ENCODE assay signal across 8 cellular contexts in genomic region chr11:122439911-122440782, GRCh38.
DNase-seq lines count a peak whose midpoint lies in the region; ATAC-seq and TF ChIP-seq lines count a peak whose summit lies in the region.

No MANE protein-coding gene starts in this region.

- H3K27me3 Mint-ChIP-seq in effector memory CD8-positive, alpha-beta T cell: peaks cover 9 to 17% of the 10 kb centered on the region in 2 donors

- TF ChIP-seq RAD21 in neural cell (conservative IDR thresholded peaks at IDR 0.05): no peak

- ATAC-seq in GM21528 (IDR thresholded peaks at IDR 0.05; ENCODE audit: low FRiP score, unreplicated experiment): no peak
- ATAC-seq in effector memory CD8-positive, alpha-beta T cell (replicated peaks): no peak

- no peaks in the 10 kb centered on the region for H4K20me1 ChIP-seq in neural cell (ENCODE audit: insufficient read depth)

- H3K4me1 ChIP-seq in esophagus squamous epithelium: peaks cover 0 to 25% (median 3%) of the 10 kb centered on the region in 3 donors

- H3K4me3 ChIP-seq in AG09309 (ENCODE audit: control insufficient read depth, low read depth, low read length) (peak overlapping the region; percentile 36), esophagus squamous epithelium (peak overlapping the region; percentile 15 to 61 (median 46)), neural cell (ENCODE audit: low read length) (peak overlapping the region; percentile 56)

- peaks cover 0 to 6% of the 10 kb centered on the region in 2 donors for H3K4me1 Mint-ChIP-seq in effector memory CD8-positive, alpha-beta T cell (ENCODE audit: low read depth in 2 of 2)

- 13 to 23% methylated on average over 22 to 24 of the region's 27 CpGs for WGBS in esophagus squamous epithelium, 2 donors

- no peak overlapping the region for H3K4me3 Mint-ChIP-seq in effector memory CD8-positive, alpha-beta T cell

- peaks cover 0 to 3% of the 10 kb centered on the region in 2 donors for H3K9me3 Mint-ChIP-seq in effector memory CD8-positive, alpha-beta T cell

- no peak overlapping the region for H3K27ac Mint-ChIP-seq in effector memory CD8-positive, alpha-beta T cell

- peaks cover 0 to 37% (median 0%) of the 10 kb centered on the region in 4 donors for H3K27me3 ChIP-seq in esophagus squamous epithelium
- H3K27me3 ChIP-seq in neural cell (ENCODE audit: insufficient read depth, low read depth, low read length): peaks cover 3% of the 10 kb centered on the region

- no peaks in the 10 kb centered on the region for H3K36me3 Mint-ChIP-seq in effector memory CD8-positive, alpha-beta T cell (ENCODE audit: insufficient read depth)

- H2AFZ ChIP-seq in neural cell (ENCODE audit: low read depth, low read length): no peak overlapping the region

- peak overlapping the region; percentile 2 to 83 (median 52) for H3K27ac ChIP-seq in esophagus squamous epithelium
- H3K27ac ChIP-seq in neural cell (ENCODE audit: low read length): no peak overlapping the region

- TF ChIP-seq CTCF in AG09309 (IDR thresholded peaks at IDR 0.05; ENCODE audit: control insufficient read depth, insufficient read depth, low read depth, low read length, missing control alignments): no peak
- no peak for TF ChIP-seq CTCF in esophagus squamous epithelium (IDR thresholded peaks at IDR 0.05)
- TF ChIP-seq CTCF in neural cell (IDR thresholded peaks at IDR 0.05; ENCODE audit: poor library complexity, severe bottlenecking): no peak

- intact Hi-C loops in esophagus squamous epithelium (cut with DNase I): no loop called here

- no peaks in the 10 kb centered on the region for H3K79me2 ChIP-seq in neural cell (replicated peaks; ENCODE audit: insufficient read depth, low read length)

- H3K9ac ChIP-seq in neural cell (ENCODE audit: low read length): no peak overlapping the region

- H3K36me3 ChIP-seq in esophagus squamous epithelium (no peaks in the 10 kb centered on the region), neural cell (ENCODE audit: insufficient read depth, low read length) (no peaks in the 10 kb centered on the region)

- no peak for TF ChIP-seq EP300 in neural cell (conservative IDR thresholded peaks at IDR 0.05; ENCODE audit: poor library complexity, severe bottlenecking)

- H3K4me2 ChIP-seq in neural cell (ENCODE audit: low read length): peak overlapping the region; percentile 25

- no peak for TF ChIP-seq POLR2A in esophagus squamous epithelium (IDR thresholded peaks at IDR 0.05)

- H3F3A ChIP-seq in neural cell (ENCODE audit: insufficient read depth, low read length, poor library complexity, severe bottlenecking): no peaks in the 10 kb centered on the region

- DNase-seq in AG09309 (ENCODE audit: low read depth): no peak
- peak; percentile 19 for DNase-seq in NCI-H69 (lab: John Stamatoyannopoulos, UW)
- DNase-seq in esophagus squamous epithelium (lab: John Stamatoyannopoulos, UW): no peak
- DNase-seq in kidney glomerular epithelial cell (lab: John Stamatoyannopoulos, UW): no peak
- no peak for DNase-seq in COLO829 (ENCODE audit: low spot score)
- no peak for DNase-seq in effector memory CD8-positive, alpha-beta T cell

- H3K9me3 ChIP-seq in esophagus squamous epithelium (no peaks in the 10 kb centered on the region), neural cell (ENCODE audit: low read length) (no peaks in the 10 kb centered on the region)

- no peaks in the 10 kb centered on the region for H3K9me2 ChIP-seq in neural cell (ENCODE audit: insufficient read depth, low read length)

TF ChIP-seq in neural cell, 6 proteins besides CTCF, POLR2A, EP300 and RAD21:
- no peak for TF ChIP-seq REST (IDR thresholded peaks at IDR 0.05; ENCODE audit: borderline replicate concordance)
- TF ChIP-seq SMC3 (conservative IDR thresholded peaks at IDR 0.05; ENCODE audit: poor library complexity): no peak
- TF ChIP-seq MXI1 (conservative IDR thresholded peaks at IDR 0.05; ENCODE audit: poor library complexity, severe bottlenecking): no peak
- TF ChIP-seq POLR2AphosphoS5 (IDR thresholded peaks at IDR 0.05): no peak
- no peak for TF ChIP-seq EZH2 (IDR thresholded peaks at IDR 0.05; ENCODE audit: borderline replicate concordance, insufficient read depth, low read length, poor library complexity, severe bottlenecking)
- no peak for TF ChIP-seq TAF1 (IDR thresholded peaks at IDR 0.05; ENCODE audit: low read depth)
